Comparison of ENCODE assay signal across 19 cellular contexts in the genomic region with DNA sequence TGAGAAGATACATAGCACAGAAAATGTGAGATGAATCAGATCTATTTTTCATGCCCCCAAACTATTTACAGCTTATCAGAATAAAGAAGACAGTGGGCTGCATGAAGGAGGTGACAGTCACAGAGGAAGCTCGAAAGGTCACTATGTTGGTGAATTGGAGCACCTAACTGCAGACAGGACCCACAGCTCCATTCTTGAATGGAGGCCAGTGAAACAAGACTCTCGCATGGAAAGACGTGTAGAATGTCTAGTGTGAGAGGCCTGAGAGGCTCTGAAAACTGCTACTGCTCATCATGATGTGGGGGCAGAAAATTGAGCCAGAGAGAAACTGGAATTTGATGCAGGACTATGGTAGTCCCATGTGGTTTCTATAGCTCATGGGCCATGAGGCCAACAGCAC.
"Had no signal": no experiment of that assay in that cellular context is flagged by ENCODE, and none has a peak within 500 bp of the region (broad histone marks: within the 10 kb centered on the region; RNA-seq: fewer than 3 reads in every experiment).

No MANE protein-coding gene starts in this region.

- H3K27ac Mint-ChIP-seq: IgD-negative memory B cell had no signal

- H3K4me3 Mint-ChIP-seq: IgD-negative memory B cell had no signal

- H3K4me2 ChIP-seq: KMS-11 had no signal

- H3K27me3 ChIP-seq: SJSA1 had no signal

- DNase-seq: Kasumi-1, MM.1S, NCI-H1092 treated with DMSO at 0.1 percent for 48 hours, NCI-H1436, NCI-H187, NCI-H2029, NCI-H2081 treated with DMSO at 0.1 percent for 48 hours, NCI-H2227 treated with DMSO at 0.1 percent for 48 hours, NCI-H524 treated with DMSO at 0.1 percent for 48 hours, NCI-H774, Right ventricle myocardium superior, RPMI8226, SIG-M5 had no signal

- H3K4me1 Mint-ChIP-seq: IgD-negative memory B cell had no signal

- ATAC-seq: K562 had no signal

- H3K36me3 ChIP-seq: SJSA1 had no signal

- H3K4me3 ChIP-seq: K562, SJSA1, SK-N-MC had no signal

- H3K9me3 ChIP-seq: SJSA1 had no signal

- H3K27ac ChIP-seq: HL-60, KMS-11, SJSA1, SK-N-MC had no signal
